23 cellular contexts compared by ENCODE assay signal in genomic region chr4:5055411-5055810, GRCh38. TPM values are rescaled to one million over a fixed set of nuclear protein-coding genes. Genes with fewer than 3 reads are reported as not detected.
"Had no signal": no experiment of that assay in that cellular context is flagged by ENCODE, and none has a peak within 500 bp of the region (broad histone marks: within the 10 kb centered on the region; RNA-seq: fewer than 3 reads in every experiment).

No MANE protein-coding gene starts in this region.

- H3K9me3 ChIP-seq: esophagus squamous epithelium, gastrocnemius medialis, left lung, lower lobe of right lung, mucosa of descending colon had no signal

- H3K27ac ChIP-seq: coronary artery, dorsolateral prefrontal cortex, esophagus squamous epithelium, gastrocnemius medialis, heart right ventricle, left lung, lower lobe of right lung had no signal

- H3K27ac Mint-ChIP-seq: immature natural killer cell, mesothelial cell of epicardium had no signal

- H3K36me3 Mint-ChIP-seq: immature natural killer cell, mesothelial cell of epicardium, naive B cell had no signal

- H3K36me3 ChIP-seq: esophagus squamous epithelium, gastrocnemius medialis, heart right ventricle, left lung, lower lobe of right lung had no signal

- H3K4me3 ChIP-seq: coronary artery, dorsolateral prefrontal cortex, esophagus squamous epithelium, gastrocnemius medialis, heart right ventricle, left lung, lower lobe of right lung, mucosa of descending colon had no signal

- H3K4me1 ChIP-seq: gastrocnemius medialis had no signal

- DNase-seq: dermis blood vessel endothelial cell; dorsolateral prefrontal cortex; effector CD4-positive, alpha-beta T cell; effector memory CD4-positive, alpha-beta T cell; esophagus squamous epithelium; foreskin fibroblast; foreskin melanocyte; gastrocnemius medialis; glutamatergic neuron; head of caudate nucleus; heart right ventricle; hippocampal formation; immature natural killer cell; left cardiac atrium; left lung; left ventricle myocardium superior; lower lobe of right lung; mesenchymal stem cell; mucosa of descending colon; naive B cell had no signal

- H3K4me3 Mint-ChIP-seq: immature natural killer cell, mesothelial cell of epicardium had no signal

- H3K9me3 Mint-ChIP-seq: immature natural killer cell had no signal

RNA-seq across cellular contexts. Expression of gene CYTL1, which starts 36.2 kb away (rescaled TPM):
- total RNA-seq: gastrocnemius medialis, myocyte had no signal
